Comparison of ENCODE assay signal across 13 cellular contexts in the genomic region with DNA sequence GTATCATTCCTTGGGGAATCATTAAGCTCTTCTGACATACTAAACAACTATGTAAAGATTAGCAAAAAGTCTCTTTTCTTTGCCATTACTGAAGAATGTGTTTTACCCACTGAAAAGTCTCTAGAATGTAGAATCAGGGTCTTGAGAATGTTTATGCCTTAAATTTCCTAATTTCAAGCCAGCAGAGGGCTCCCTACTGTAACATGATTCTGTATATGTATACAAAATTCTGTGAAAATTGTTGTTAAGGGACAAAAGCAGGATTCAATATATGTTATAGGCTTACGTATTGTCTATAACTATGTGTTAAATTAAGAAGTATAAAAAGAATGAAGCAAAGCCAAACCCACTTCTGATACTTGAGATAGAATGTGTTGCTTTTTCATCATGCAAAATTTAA.
DNase-seq lines count a peak whose midpoint lies in the region; TF ChIP-seq lines count a peak whose summit lies in the region.
"Had no signal": no experiment of that assay in that cellular context is flagged by ENCODE, and none has a peak within 500 bp of the region (broad histone marks: within the 10 kb centered on the region; RNA-seq: fewer than 3 reads in every experiment).

No MANE protein-coding gene starts in this region.

- 100% methylated on average over 1 of the region's 1 CpG for WGBS in mesendoderm (ENCODE audit: extremely low coverage, insufficient coverage, low lambda C conversion rate)
- no CpG with 5 or more reads among the region's 1 CpG for WGBS in trophoblast cell (ENCODE audit: extremely low coverage, insufficient coverage, insufficient read length)

- H2BK15ac ChIP-seq in mesendoderm (replicated peaks; ENCODE audit: low read depth) = no peak overlapping the region

- no peaks in the 10 kb centered on the region for H3K36me3 ChIP-seq in DOHH2 (ENCODE audit: control insufficient read depth, low read length)
- no peaks in the 10 kb centered on the region for H3K36me3 ChIP-seq in mesendoderm (ENCODE audit: control insufficient read depth, insufficient read depth, low read length)
- H3K36me3 ChIP-seq in trophoblast cell (ENCODE audit: control insufficient read depth in 1 of 2, insufficient read depth in 2 of 2, low read length in 2 of 2) = no peaks in the 10 kb centered on the region

- H3K4me3 ChIP-seq in DOHH2 (ENCODE audit: low read length) = no peak overlapping the region
- H3K4me3 ChIP-seq in mesendoderm (ENCODE audit: low read length) = no peak overlapping the region
- H3K4me3 ChIP-seq in trophoblast cell (ENCODE audit: low read depth, low read length) = no peak overlapping the region

- no peak overlapping the region for H2AFZ ChIP-seq in trophoblast cell (ENCODE audit: insufficient read depth, low read length, poor library complexity)

- no peaks in the 10 kb centered on the region for H3K79me2 ChIP-seq in DOHH2 (ENCODE audit: control insufficient read depth, low read length)
- H3K79me2 ChIP-seq in mesendoderm (ENCODE audit: control insufficient read depth, insufficient read depth, low read length) = no peaks in the 10 kb centered on the region
- H3K79me2 ChIP-seq in trophoblast cell (ENCODE audit: control insufficient read depth, insufficient read depth, low read length, poor library complexity) = no peaks in the 10 kb centered on the region

- H3K79me1 ChIP-seq in mesendoderm (ENCODE audit: low read length) (no peaks in the 10 kb centered on the region), trophoblast cell (ENCODE audit: low read length) (no peaks in the 10 kb centered on the region)

- no peak overlapping the region for H2BK12ac ChIP-seq in trophoblast cell (ENCODE audit: low read length)

- peak; percentile 56 for TF ChIP-seq CTCF in DOHH2 (IDR thresholded peaks at IDR 0.05; ENCODE audit: low read depth, low read length, poor library complexity, severe bottlenecking)
- TF ChIP-seq CTCF in LNCAP (IDR thresholded peaks at IDR 0.05) = peak; percentile 49

- no peak overlapping the region for H2AK5ac ChIP-seq in mesendoderm (ENCODE audit: low read length)
- no peak overlapping the region for H2AK5ac ChIP-seq in trophoblast cell (ENCODE audit: low read length)

- H3K56ac ChIP-seq in mesendoderm (ENCODE audit: low read length) = no peak overlapping the region

- no peak overlapping the region for H2BK5ac ChIP-seq in mesendoderm (ENCODE audit: low read length)
- no peak overlapping the region for H2BK5ac ChIP-seq in trophoblast cell (ENCODE audit: low read depth, low read length, poor library complexity)

- H3K14ac ChIP-seq in trophoblast cell (ENCODE audit: low read length) = no peak overlapping the region

- no peak overlapping the region for H4K12ac ChIP-seq in trophoblast cell (ENCODE audit: low read depth, low read length)

- H3K27me3 ChIP-seq in DOHH2 (ENCODE audit: control insufficient read depth, low read length) = no peaks in the 10 kb centered on the region
- no peaks in the 10 kb centered on the region for H3K27me3 ChIP-seq in mesendoderm (ENCODE audit: insufficient read depth, low read length, poor library complexity)
- H3K27me3 ChIP-seq in trophoblast cell (ENCODE audit: insufficient read depth, low read length) = no peaks in the 10 kb centered on the region

- H3K9me3 ChIP-seq in DOHH2 (ENCODE audit: control insufficient read depth, insufficient read depth, low read length) (no peaks in the 10 kb centered on the region), trophoblast cell (ENCODE audit: insufficient read depth, low read depth, low read length) (no peaks in the 10 kb centered on the region)

- H3K4me2 ChIP-seq in DOHH2 (ENCODE audit: low read length) = no peak overlapping the region
- H3K4me2 ChIP-seq in mesendoderm (ENCODE audit: low read length) = no peak overlapping the region
- no peak overlapping the region for H3K4me2 ChIP-seq in trophoblast cell (ENCODE audit: low read length)

- no peaks in the 10 kb centered on the region for H4K20me1 ChIP-seq in DOHH2 (ENCODE audit: control insufficient read depth, insufficient read depth, low read depth, low read length)

- H3K4me1 ChIP-seq in DOHH2 (ENCODE audit: control insufficient read depth, low read length) = no peaks in the 10 kb centered on the region
- no peaks in the 10 kb centered on the region for H3K4me1 ChIP-seq in mesendoderm (ENCODE audit: control insufficient read depth, low read depth, low read length)
- peaks cover 0 to 4% of the 10 kb centered on the region in 2 experiments for H3K4me1 ChIP-seq in trophoblast cell (ENCODE audit: control insufficient read depth in 1 of 2, insufficient read depth in 2 of 2, low read length in 2 of 2)

- H3K9ac ChIP-seq in mesendoderm (ENCODE audit: low read length) (no peak overlapping the region), trophoblast cell (ENCODE audit: low read length) (no peak overlapping the region)

- no peak overlapping the region for H4K91ac ChIP-seq in trophoblast cell (ENCODE audit: low read depth, low read length)

- DNase-seq in astrocyte of the hippocampus (ENCODE audit: low read depth, low spot score) (peak; percentile 42), mesendoderm (peak; percentile 15), trophoblast cell (no peak), GM19238 (ENCODE audit: insufficient read length, low spot score) (no peak), NCI-H2107 treated with DMSO at 0.1 percent for 48 hours (lab: John Stamatoyannopoulos, UW; ENCODE audit: unreplicated experiment) (no peak)
- DNase-seq in activated naive CD4-positive, alpha-beta T cell (lab: John Stamatoyannopoulos, UW) = no peak
- DNase-seq: activated naive CD4-positive, alpha-beta T cell treated with Interleukin-2 at 50 U/mL for 16 hours; KG1; right cardiac atrium; stimulated activated naive CD8-positive, alpha-beta T cell treated with anti-CD3 and anti-CD28 coated beads, Interleukin-15, Interleukin-2, amounts not matched to agents 100 U/mL and 50 U/mL, for 24 hours; T1000 had no signal

- no peaks in the 10 kb centered on the region for H3K9me2 ChIP-seq in DOHH2 (replicated peaks; ENCODE audit: control insufficient read depth, low read length)

- H3F3A ChIP-seq in DOHH2 (ENCODE audit: control insufficient read depth, insufficient read depth) = no peaks in the 10 kb centered on the region

- H2BK120ac ChIP-seq in mesendoderm (ENCODE audit: low read depth, low read length) = no peak overlapping the region
- no peak overlapping the region for H2BK120ac ChIP-seq in trophoblast cell (ENCODE audit: insufficient read depth, low read length, poor library complexity)

- H3K4ac ChIP-seq in mesendoderm (ENCODE audit: low read depth, low read length) (no peak overlapping the region), trophoblast cell (ENCODE audit: low read depth, low read length) (no peak overlapping the region)

- H3K18ac ChIP-seq in mesendoderm (ENCODE audit: low read length) (no peak overlapping the region), trophoblast cell (ENCODE audit: low read length) (no peak overlapping the region)

- H3K23ac ChIP-seq in mesendoderm (ENCODE audit: low read length) (no peak overlapping the region), trophoblast cell (ENCODE audit: low read length) (no peak overlapping the region)

- no peak overlapping the region for H3K27ac ChIP-seq in DOHH2 (ENCODE audit: low read depth, low read length)
- H3K27ac ChIP-seq in mesendoderm (ENCODE audit: low read depth, low read length) = no peak overlapping the region
- H3K27ac ChIP-seq in trophoblast cell (ENCODE audit: low read depth, low read length) = no peak overlapping the region

- no peak overlapping the region for H4K5ac ChIP-seq in mesendoderm (ENCODE audit: low read length)

- H4K8ac ChIP-seq in mesendoderm (ENCODE audit: low read depth, low read length) (no peak overlapping the region), trophoblast cell (ENCODE audit: low read depth, low read length) (no peak overlapping the region)

Comparison
In these comparisons a context has a peak if more than half of its experiments do, and no peak if none do; other contexts are left out.
1. DNase-seq: peak in astrocyte of the hippocampus (single experiment) and mesendoderm (single experiment); none in trophoblast cell (0 of 2), GM19238 (single experiment), NCI-H2107 treated with DMSO at 0.1 percent for 48 hours (single experiment) and activated naive CD4-positive, alpha-beta T cell (0 of 4).